33 cellular contexts compared by ENCODE assay signal in the genomic region with DNA sequence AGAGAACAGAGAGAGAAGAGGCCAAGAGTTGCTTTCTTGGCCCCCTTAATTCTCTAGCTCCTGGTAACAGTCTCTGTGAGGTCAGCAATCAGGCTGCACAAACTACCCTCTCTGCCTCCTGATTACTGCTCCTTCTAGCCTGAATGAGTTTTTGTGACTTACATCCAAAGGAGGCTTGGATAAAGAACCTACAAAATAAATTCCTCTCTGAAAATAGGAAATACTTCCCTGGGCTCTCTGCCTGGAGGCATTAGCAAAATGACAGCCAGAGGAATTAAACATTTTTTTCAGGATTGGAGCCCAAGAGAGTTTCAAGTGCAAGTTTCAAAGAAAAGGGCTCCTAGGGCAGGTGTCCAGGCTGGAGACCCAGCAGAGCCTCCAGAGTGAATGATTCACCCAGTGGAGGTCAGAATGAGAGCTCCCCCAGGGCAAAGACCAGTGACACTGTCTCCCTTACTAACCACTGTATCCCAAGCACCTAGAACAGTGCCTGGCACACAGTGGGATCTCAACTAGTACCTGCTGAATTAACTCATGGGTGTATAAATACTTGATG.
"Had no signal": no experiment of that assay in that cellular context is flagged by ENCODE, and none has a peak within 500 bp of the region (broad histone marks: within the 10 kb centered on the region; RNA-seq: fewer than 3 reads in every experiment).

No MANE protein-coding gene starts in this region.

- H3K4me1 Mint-ChIP-seq: activated B cell treated with CpG ODN at 0.5 μM for 24 hours; activated CD8-positive, alpha-beta memory T cell treated with anti-CD3 and anti-CD28 coated beads, Interleukin-2, amount 10 ng/mL, durations not matched to agents 7 days and 5 days; naive thymus-derived CD4-positive, alpha-beta T cell; stimulated activated naive B cell treated with anti-CD40 and anti-IgM and Interleukin-4, amounts not matched to agents 10 μg/mL and 1 μg/mL and 100 μg/mL, for 72 hours; T-helper 17 cell had no signal

- H3K27me3 Mint-ChIP-seq: activated B cell treated with CpG ODN at 0.5 μM for 24 hours; activated CD8-positive, alpha-beta memory T cell treated with anti-CD3 and anti-CD28 coated beads, Interleukin-2, amount 10 ng/mL, durations not matched to agents 7 days and 5 days; stimulated activated naive B cell treated with anti-CD40 and anti-IgM and Interleukin-4, amounts not matched to agents 10 μg/mL and 1 μg/mL and 100 μg/mL, for 72 hours had no signal

- H3K9me3 Mint-ChIP-seq: activated B cell treated with CpG ODN at 0.5 μM for 24 hours; activated T-cell treated with anti-CD3 and anti-CD28 coated beads, Interleukin-2, amount 50 U/mL, for 72 hours; endodermal cell; naive thymus-derived CD4-positive, alpha-beta T cell; neural crest cell; stimulated activated naive B cell treated with anti-CD40 and anti-IgM and Interleukin-4, amounts not matched to agents 10 μg/mL and 1 μg/mL and 100 μg/mL, for 72 hours had no signal

- H3K27ac Mint-ChIP-seq: activated B cell treated with CpG ODN at 0.5 μM for 24 hours; activated CD8-positive, alpha-beta memory T cell treated with anti-CD3 and anti-CD28 coated beads, Interleukin-2, amount 10 ng/mL, durations not matched to agents 7 days and 5 days; activated CD8-positive, alpha-beta T cell treated with anti-CD3 and anti-CD28 coated beads, Interleukin-2, amount 10 ng/mL, durations not matched to agents 7 days and 5 days; activated naive CD8-positive, alpha-beta T cell; activated T-cell treated with anti-CD3 and anti-CD28 coated beads, Interleukin-2, amount 50 U/mL, for 72 hours; endodermal cell; naive thymus-derived CD4-positive, alpha-beta T cell; stimulated activated naive B cell treated with anti-CD40 and anti-IgM and Interleukin-4, amounts not matched to agents 10 μg/mL and 1 μg/mL and 100 μg/mL, for 72 hours; T-helper 17 cell had no signal

- DNase-seq: activated B cell treated with CpG ODN at 0.5 μM for 24 hours; activated CD4-positive, alpha-beta T cell treated with anti-CD3 and anti-CD28 coated beads, Interleukin-2, amount 50 U/mL, for 1 hour; activated CD8-positive, alpha-beta memory T cell treated with anti-CD3 and anti-CD28 coated beads, Interleukin-2, amount 10 ng/mL, durations not matched to agents 7 days and 5 days; activated CD8-positive, alpha-beta T cell treated with anti-CD3 and anti-CD28 coated beads, Interleukin-2, amount 10 ng/mL, durations not matched to agents 7 days and 5 days; activated naive CD4-positive, alpha-beta T cell treated with Interleukin-2 at 50 U/mL for 16 hours; activated T-cell treated with anti-CD3 and anti-CD28 coated beads, Interleukin-2, amount 50 U/mL, for 72 hours; adrenal gland; aorta; brain microvascular endothelial cell; caudate nucleus; cortex of kidney; endodermal cell; foreskin melanocyte; glutamatergic neuron; left ventricle myocardium inferior; naive thymus-derived CD4-positive, alpha-beta T cell; nucleus accumbens; pancreas; psoas muscle; stimulated activated CD4-positive, alpha-beta T cell treated with anti-CD3 and anti-CD28 coated beads, Interleukin-15, amount 100 ng/mL, for 24 hours; stimulated activated CD4-positive, alpha-beta T cell treated with anti-CD3 and anti-CD28 coated beads, Interleukin-2, amount 100 ng/mL, for 24 hours; stimulated activated naive B cell treated with anti-CD40 and anti-IgM and Interleukin-4, amounts not matched to agents 10 μg/mL and 1 μg/mL and 100 μg/mL, for 72 hours; stomach; T-helper 17 cell; T1000; tibial artery; upper lobe of right lung had no signal

- H3K36me3 ChIP-seq: adrenal gland, brain microvascular endothelial cell, esophagus muscularis mucosa, left ventricle myocardium inferior, pancreas, right atrium auricular region, stomach, suprapubic skin, tibial artery, upper lobe of right lung had no signal

- H3K9me3 ChIP-seq: adrenal gland, esophagus muscularis mucosa, left ventricle myocardium inferior, pancreas, psoas muscle, right atrium auricular region, stomach, suprapubic skin, tibial artery, upper lobe of right lung had no signal

- H3K4me3 ChIP-seq: adrenal gland, esophagus muscularis mucosa, left ventricle myocardium inferior, lung, pancreas, psoas muscle, right atrium auricular region, stomach, suprapubic skin, tibial artery, upper lobe of right lung had no signal

- H3K27ac ChIP-seq: adrenal gland, brain microvascular endothelial cell, esophagus muscularis mucosa, left ventricle myocardium inferior, pancreas, psoas muscle, right atrium auricular region, stomach, suprapubic skin, tibial artery, upper lobe of right lung had no signal

- ATAC-seq: activated CD8-positive, alpha-beta memory T cell treated with anti-CD3 and anti-CD28 coated beads, Interleukin-2, amount 10 ng/mL, durations not matched to agents 7 days and 5 days; activated CD8-positive, alpha-beta T cell treated with anti-CD3 and anti-CD28 coated beads, Interleukin-2, amount 10 ng/mL, durations not matched to agents 7 days and 5 days; activated T-cell treated with anti-CD3 and anti-CD28 coated beads, Interleukin-2, amount 50 U/mL, for 72 hours; naive thymus-derived CD4-positive, alpha-beta T cell; pancreas; psoas muscle; stimulated activated naive B cell treated with anti-CD40 and anti-IgM and Interleukin-4, amounts not matched to agents 10 μg/mL and 1 μg/mL and 100 μg/mL, for 72 hours; T-helper 17 cell; upper lobe of right lung had no signal

- H3K27me3 ChIP-seq: adrenal gland, brain microvascular endothelial cell, pancreas, right atrium auricular region, stomach, suprapubic skin, tibial artery, upper lobe of right lung had no signal

- H3K4me1 ChIP-seq: adrenal gland, pancreas, psoas muscle, right atrium auricular region, suprapubic skin, upper lobe of right lung had no signal

- H3K36me3 Mint-ChIP-seq: activated CD8-positive, alpha-beta memory T cell treated with anti-CD3 and anti-CD28 coated beads, Interleukin-2, amount 10 ng/mL, durations not matched to agents 7 days and 5 days; activated naive CD8-positive, alpha-beta T cell; naive thymus-derived CD4-positive, alpha-beta T cell; stimulated activated naive B cell treated with anti-CD40 and anti-IgM and Interleukin-4, amounts not matched to agents 10 μg/mL and 1 μg/mL and 100 μg/mL, for 72 hours had no signal

- H3K4me3 Mint-ChIP-seq: activated B cell treated with CpG ODN at 0.5 μM for 24 hours; activated CD8-positive, alpha-beta memory T cell treated with anti-CD3 and anti-CD28 coated beads, Interleukin-2, amount 10 ng/mL, durations not matched to agents 7 days and 5 days; activated CD8-positive, alpha-beta T cell treated with anti-CD3 and anti-CD28 coated beads, Interleukin-2, amount 10 ng/mL, durations not matched to agents 7 days and 5 days; activated naive CD8-positive, alpha-beta T cell; activated T-cell treated with anti-CD3 and anti-CD28 coated beads, Interleukin-2, amount 50 U/mL, for 72 hours; endodermal cell; naive thymus-derived CD4-positive, alpha-beta T cell; neural crest cell; stimulated activated naive B cell treated with anti-CD40 and anti-IgM and Interleukin-4, amounts not matched to agents 10 μg/mL and 1 μg/mL and 100 μg/mL, for 72 hours; T-helper 17 cell had no signal
